In the genomic region with DNA sequence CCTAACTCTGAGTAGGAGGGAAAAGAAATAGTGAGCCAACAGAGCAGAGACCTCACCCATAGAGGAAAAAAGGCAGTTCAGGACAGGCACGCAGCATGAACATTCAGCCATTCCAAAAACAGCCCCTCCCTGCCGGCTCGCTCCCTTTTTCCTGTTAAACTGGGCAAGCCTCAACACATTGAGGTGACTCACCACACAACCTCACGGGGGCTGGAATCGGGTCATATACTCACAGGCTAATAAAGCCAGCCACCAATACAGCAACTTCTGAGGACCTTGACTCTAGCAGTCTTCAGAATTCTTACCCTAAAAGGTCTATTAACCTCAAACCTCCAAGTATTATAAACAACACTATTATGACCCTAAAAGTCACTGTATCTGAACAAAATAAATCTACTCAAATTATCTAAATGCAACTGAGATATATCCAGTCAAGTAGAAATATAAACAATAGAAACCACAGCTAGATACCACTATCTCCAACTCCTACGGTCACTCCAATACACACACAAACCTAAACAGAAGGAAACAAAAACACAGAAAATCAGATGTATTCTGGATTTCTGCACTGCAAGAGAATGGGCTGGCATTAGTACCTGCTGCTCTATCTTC, we compare ENCODE assay signal across 8 cellular contexts. TPM values are rescaled to one million over a fixed set of nuclear protein-coding genes. Genes with fewer than 3 reads are reported as not detected.
A peak's percentile ranks its signal among the peaks of the same experiment; 100 is the strongest.
DNase-seq lines count a peak whose midpoint lies in the region; ATAC-seq and TF ChIP-seq lines count a peak whose summit lies in the region.

No MANE protein-coding gene starts in this region.

- peaks cover 46% of the 10 kb centered on the region for H3K4me1 ChIP-seq in foreskin keratinocyte
- peaks cover 16% of the 10 kb centered on the region for H3K4me1 ChIP-seq in prostate gland (replicated peaks)

- H3K27ac ChIP-seq in foreskin keratinocyte (peak overlapping the region; percentile 85), prostate gland (peak overlapping the region; percentile 69 to 98)

- no peaks in the 10 kb centered on the region for H3K27me3 ChIP-seq in foreskin keratinocyte
- H3K27me3 ChIP-seq in prostate gland (replicated peaks; ENCODE audit: insufficient read depth) = no peaks in the 10 kb centered on the region

- no peak overlapping the region for H3K4me3 ChIP-seq in prostate gland

- DNase-seq in EH (ENCODE audit: low read depth) = peak; percentile 92
- DNase-seq in SHP77 (lab: John Stamatoyannopoulos, UW) = peak; percentile 12 to 70
- peak; percentile 82 to 94 for DNase-seq in foreskin keratinocyte
- peak; percentile 92 for DNase-seq in prostate gland (ENCODE audit: low spot score)
- DNase-seq in NCI-H2029 (lab: John Stamatoyannopoulos, UW) = no peak
- DNase-seq in NCI-H187 (lab: John Stamatoyannopoulos, UW) = no peak

- no peak for TF ChIP-seq CTCF in foreskin keratinocyte (conservative IDR thresholded peaks at IDR 0.05)
- peak in 2 of 4 experiments; percentile 4 to 9 for TF ChIP-seq CTCF in prostate gland (IDR thresholded peaks at IDR 0.05)

- intact Hi-C loops in prostate gland (cut with DNase I) = no loop called here

- WGBS in prostate gland = 7% methylated on average over 6 of the region's 6 CpGs

- ATAC-seq in foreskin keratinocyte (peak; percentile 82), HG03442 (IDR thresholded peaks at IDR 0.05; ENCODE audit: unreplicated experiment) (no peak), GM18868 (IDR thresholded peaks at IDR 0.05; ENCODE audit: unreplicated experiment) (no peak)

- peak; percentile 61 for TF ChIP-seq POLR2A in prostate gland (IDR thresholded peaks at IDR 0.05)

- H3K9me3 ChIP-seq in prostate gland = no peaks in the 10 kb centered on the region

- peaks cover 0 to 3% of the 10 kb centered on the region in 2 donors for H3K36me3 ChIP-seq in prostate gland

RNA-seq across cellular contexts. Expression of a gene that starts 6.3 kb away (rescaled TPM):
- total RNA-seq in foreskin keratinocyte (301 and 323 TPM in 2 replicates), prostate gland (100 to 1,000 TPM; 197 to 358 TPM)
- 292 and 316 TPM in 2 replicates for polyA plus RNA-seq in foreskin keratinocyte

RNA-seq across cellular contexts. Expression of a gene that starts 43.0 kb away (rescaled TPM):
- total RNA-seq in foreskin keratinocyte = 3.1 and 3.7 TPM in 2 replicates
- 1.2 and 1.3 TPM in 2 replicates for polyA plus RNA-seq in foreskin keratinocyte
- total RNA-seq in prostate gland = 10 to 100 TPM in 1 of 2 donors, 1 to 10 TPM in 1; 9.5 to 39.7 TPM

Comparison
In these comparisons a context has a peak if more than half of its experiments do, and no peak if none do; other contexts are left out.
1. DNase-seq: peak in EH (single experiment), SHP77 (2 of 2), foreskin keratinocyte (2 of 2) and prostate gland (single experiment); none in NCI-H2029 (single experiment) and NCI-H187 (0 of 2).